Comparison of ENCODE assay signal across 8 cellular contexts in genomic region chr2:91527491-91528031, GRCh38.
DNase-seq lines count a peak whose midpoint lies in the region; ATAC-seq and TF ChIP-seq lines count a peak whose summit lies in the region.
"Not testable (repeated sequence)": the region's sequence is repeated elsewhere in the genome, so short reads cannot be mapped to it uniquely, and the experiment has no call there.

No MANE protein-coding gene starts in this region.

- not testable (repeated sequence) for TF ChIP-seq EP300 in upper lobe of left lung (IDR thresholded peaks at IDR 0.05)

- not testable (repeated sequence) for H3K27me3 ChIP-seq in endodermal cell (ENCODE audit: control insufficient read depth, insufficient read depth, low read length, poor library complexity, severe bottlenecking); prostate gland (replicated peaks; ENCODE audit: insufficient read depth); upper lobe of left lung

- not testable (repeated sequence) for TF ChIP-seq POLR2A in prostate gland (IDR thresholded peaks at IDR 0.05); upper lobe of left lung (IDR thresholded peaks at IDR 0.05)

- intact Hi-C loops in left cardiac atrium (cut with DNase I); prostate gland (cut with DNase I): not testable (repeated sequence)

- H3K27ac ChIP-seq in endodermal cell (ENCODE audit: low read depth, low read length); prostate gland; upper lobe of left lung: not testable (repeated sequence)

- not testable (repeated sequence) for ATAC-seq in left cardiac atrium; upper lobe of left lung (ENCODE audit: low FRiP score in 2 of 2)

- H3K36me3 ChIP-seq in endodermal cell (ENCODE audit: control insufficient read depth, insufficient read depth, low read length); prostate gland; upper lobe of left lung: not testable (repeated sequence)

- H3K27me3 Mint-ChIP-seq in endodermal cell (ENCODE audit: insufficient read depth) = not testable (repeated sequence)

- not testable (repeated sequence) for H3K4me1 Mint-ChIP-seq in endodermal cell

- not testable (repeated sequence) for H3K4me3 Mint-ChIP-seq in endodermal cell

- not testable (repeated sequence) for H3K4me3 ChIP-seq in endodermal cell (ENCODE audit: low read length); prostate gland; upper lobe of left lung

- DNase-seq in Ammon's horn (ENCODE audit: low spot score) (peak; percentile 2), endodermal cell (peak; percentile 22), left cardiac atrium (peak; percentile 32), kidney tubule cell (ENCODE audit: low spot score) (peak; percentile 1), mucosa of gallbladder (ENCODE audit: low spot score) (peak; percentile 10), prostate gland (ENCODE audit: low spot score) (peak; percentile 4), upper lobe of left lung (peak; percentile 23 to 86)
- peak; percentile 51 for DNase-seq in activated CD8-positive, alpha-beta memory T cell treated with anti-CD3 and anti-CD28 coated beads for 24 hours

- not testable (repeated sequence) for H3K36me3 Mint-ChIP-seq in endodermal cell (ENCODE audit: low read depth)

- not testable (repeated sequence) for H3K9me3 Mint-ChIP-seq in endodermal cell

- WGBS in endodermal cell (ENCODE audit: insufficient coverage in 1 of 2, insufficient read length in 1 of 2), 2 experiments = 88 to 98% methylated on average over 7 of the region's 7 CpGs
- WGBS in prostate gland = 91% methylated on average over 7 of the region's 7 CpGs
- 80 to 98% methylated on average over 6 to 7 of the region's 7 CpGs for WGBS in upper lobe of left lung, 2 donors

- not testable (repeated sequence) for H3K4me1 ChIP-seq in endodermal cell (ENCODE audit: control insufficient read depth, insufficient read depth, low read length); prostate gland (replicated peaks); upper lobe of left lung

- not testable (repeated sequence) for TF ChIP-seq CTCF in endodermal cell (conservative IDR thresholded peaks at IDR 0.05); prostate gland (IDR thresholded peaks at IDR 0.05); upper lobe of left lung (IDR thresholded peaks at IDR 0.05)

- H3K9ac ChIP-seq in endodermal cell (ENCODE audit: extremely low read depth, low read length, poor library complexity, severe bottlenecking) = not testable (repeated sequence)

- not testable (repeated sequence) for H3K9me3 ChIP-seq in endodermal cell (ENCODE audit: control insufficient read depth, low read length); prostate gland; upper lobe of left lung

- H3K27ac Mint-ChIP-seq in endodermal cell = not testable (repeated sequence)

Comparison
In these comparisons a context has a peak if more than half of its experiments do, and no peak if none do; other contexts are left out.
1. DNase-seq: peak in every context shown above with its lines; median percentile 54 in upper lobe of left lung; 51 in activated CD8-positive, alpha-beta memory T cell treated with anti-CD3 and anti-CD28 coated beads for 24 hours; 32 in left cardiac atrium; 22 in endodermal cell; 10 in mucosa of gallbladder; 4 in prostate gland; 2 in Ammon's horn; 1 in kidney tubule cell.